In the genomic region with DNA sequence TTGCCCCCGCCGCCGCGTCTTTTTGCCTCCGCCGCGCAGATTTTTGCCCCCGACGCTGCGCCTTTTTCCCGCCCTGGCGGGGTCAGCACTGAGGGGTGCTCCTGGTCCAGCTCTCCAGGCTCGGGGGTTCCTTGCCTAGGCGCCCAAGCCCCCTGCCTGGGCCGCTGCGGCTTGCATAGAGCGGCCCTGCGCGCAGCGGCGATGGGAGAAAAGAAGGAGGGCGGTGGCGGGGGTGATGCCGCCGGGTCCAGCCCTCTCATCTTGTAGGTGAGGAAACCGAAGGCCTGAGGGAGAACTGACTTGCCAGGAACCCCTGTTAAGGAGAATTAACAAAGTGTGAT, we compare ENCODE assay signal across 20 cellular contexts.
"Had no signal": no experiment of that assay in that cellular context is flagged by ENCODE, and none has a peak within 500 bp of the region (broad histone marks: within the 10 kb centered on the region; RNA-seq: fewer than 3 reads in every experiment).

No MANE protein-coding gene starts in this region.

- H3K4me3 Mint-ChIP-seq: activated CD4-positive, alpha-beta T cell treated with anti-CD3 and anti-CD28 coated beads for 36 hours; activated naive CD8-positive, alpha-beta T cell treated with anti-CD3 and anti-CD28 coated beads, Interleukin-2, amount 10 ng/mL, durations not matched to agents 7 days and 5 days; activated T-helper 1 cell treated with anti-CD3 and anti-CD28 coated beads, Interleukin-12 subunit alpha, Interleukin-12 subunit beta, Interleukin-2, Interleukin-4 antibody, amounts not matched to agents 30 ng/mL and 10 ng/mL and 1 ng/mL, durations not matched to agents 14 hours and 24 hours and 36 hours; nephron progenitor cell; stimulated activated naive CD8-positive, alpha-beta T cell treated with anti-CD3 and anti-CD28 coated beads, Interleukin-15, amount 100 ng/mL, for 72 hours; type B pancreatic cell; WTC11 had no signal

- ATAC-seq: activated CD4-positive, alpha-beta T cell treated with anti-CD3 and anti-CD28 coated beads for 36 hours; body of pancreas; foreskin keratinocyte; left lobe of liver; stimulated activated naive CD8-positive, alpha-beta T cell treated with anti-CD3 and anti-CD28 coated beads, Interleukin-15, amount 100 ng/mL, for 72 hours; WTC11 had no signal

- H3K4me1 ChIP-seq: body of pancreas, foreskin keratinocyte had no signal

- H3K27me3 Mint-ChIP-seq: type B pancreatic cell had no signal

- H3K27ac Mint-ChIP-seq: activated CD4-positive, alpha-beta T cell treated with anti-CD3 and anti-CD28 coated beads for 36 hours; activated naive CD8-positive, alpha-beta T cell treated with anti-CD3 and anti-CD28 coated beads, Interleukin-2, amount 10 ng/mL, durations not matched to agents 7 days and 5 days; activated T-helper 1 cell treated with anti-CD3 and anti-CD28 coated beads, Interleukin-12 subunit alpha, Interleukin-12 subunit beta, Interleukin-2, Interleukin-4 antibody, amounts not matched to agents 30 ng/mL and 10 ng/mL and 1 ng/mL, durations not matched to agents 14 hours and 24 hours and 36 hours; nephron progenitor cell; stimulated activated naive CD8-positive, alpha-beta T cell treated with anti-CD3 and anti-CD28 coated beads, Interleukin-15, amount 100 ng/mL, for 72 hours; type B pancreatic cell; WTC11 had no signal

- H3K36me3 Mint-ChIP-seq: activated naive CD8-positive, alpha-beta T cell treated with anti-CD3 and anti-CD28 coated beads, Interleukin-2, amount 10 ng/mL, durations not matched to agents 7 days and 5 days; type B pancreatic cell had no signal

- DNase-seq: activated CD4-positive, alpha-beta T cell treated with anti-CD3 and anti-CD28 coated beads for 36 hours; activated CD4-positive, alpha-beta T cell treated with anti-CD3 and anti-CD28 coated beads, Interleukin-2, amount 50 U/mL, for 48 hours; activated naive CD8-positive, alpha-beta T cell treated with anti-CD3 and anti-CD28 coated beads, Interleukin-2, amount 10 ng/mL, durations not matched to agents 7 days and 5 days; activated T-cell treated with anti-CD3 and anti-CD28 coated beads for 4 hours; body of pancreas; caudate nucleus; foreskin keratinocyte; glutamatergic neuron; hypothalamus; mammary epithelial cell; nephron progenitor cell; nucleus accumbens; retina; stimulated activated naive CD8-positive, alpha-beta T cell treated with anti-CD3 and anti-CD28 coated beads, Interleukin-15, amount 100 ng/mL, for 72 hours had no signal

- H3K4me1 Mint-ChIP-seq: activated CD4-positive, alpha-beta T cell treated with anti-CD3 and anti-CD28 coated beads for 36 hours; activated naive CD8-positive, alpha-beta T cell treated with anti-CD3 and anti-CD28 coated beads, Interleukin-2, amount 10 ng/mL, durations not matched to agents 7 days and 5 days; nephron progenitor cell; stimulated activated naive CD8-positive, alpha-beta T cell treated with anti-CD3 and anti-CD28 coated beads, Interleukin-15, amount 100 ng/mL, for 72 hours; WTC11 had no signal

- H3K27ac ChIP-seq: body of pancreas, foreskin keratinocyte had no signal

- H3K4me3 ChIP-seq: body of pancreas had no signal

- H3K9me3 ChIP-seq: body of pancreas had no signal

- H3K9me3 Mint-ChIP-seq: type B pancreatic cell had no signal

- FAIRE-seq: colon, keratinocyte had no signal
